Comparison of ENCODE assay signal across 18 cellular contexts in the genomic region with DNA sequence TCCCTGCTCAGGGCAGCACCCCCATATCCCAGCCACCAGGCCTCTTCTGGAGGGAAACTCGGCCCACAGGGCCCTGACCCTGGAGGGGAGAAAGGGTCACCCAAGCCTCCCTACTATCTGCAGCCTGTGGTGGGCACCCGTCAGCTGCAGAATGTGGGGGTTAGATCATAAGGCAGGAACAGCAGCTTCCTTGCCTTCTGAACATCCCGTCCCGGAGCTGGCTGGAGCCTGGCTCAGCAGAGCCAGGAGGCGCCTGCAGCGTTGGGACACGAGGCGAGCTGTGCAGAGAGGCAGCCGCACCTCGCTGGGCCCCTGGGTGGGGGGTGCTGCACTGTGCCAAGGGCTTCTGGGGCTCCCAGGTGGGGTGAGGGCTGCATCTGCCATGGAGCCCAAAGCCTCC.
DNase-seq lines count a peak whose midpoint lies in the region; ATAC-seq and TF ChIP-seq lines count a peak whose summit lies in the region.
"Had no signal": no experiment of that assay in that cellular context is flagged by ENCODE, and none has a peak within 500 bp of the region (broad histone marks: within the 10 kb centered on the region; RNA-seq: fewer than 3 reads in every experiment).

No MANE protein-coding gene starts in this region.

- 36 to 48% (median 39%) methylated on average over 10 of the region's 10 CpGs for WGBS in heart left ventricle, 4 donors
- 26 to 41% methylated on average over 2 to 8 of the region's 10 CpGs for whole genome bisulfite sequencing in testis, 2 donors
- WGBS in thyroid gland, 2 donors, result 33 to 43% methylated on average over 2 to 8 of the region's 10 CpGs

- intact Hi-C loops in heart left ventricle (cut with DNase I), result no loop called here
- intact Hi-C loops in testis (cut with DNase I; ENCODE audit: low total_unique reads), result no loop called here
- intact Hi-C loops in thyroid gland (cut with DNase I), result no loop called here

- DNase-seq in NCI-H1694 treated with DMSO at 0.1 percent for 48 hours (lab: John Stamatoyannopoulos, UW) (peak; percentile 43), NCI-H1694 (lab: John Stamatoyannopoulos, UW) (no peak), heart left ventricle (no peak), myocyte (ENCODE audit: low read depth) (peak; percentile 35), testis (peak; percentile 52), MG63 (no peak), thyroid gland (no peak)
- DNase-seq: 8988T, GDM1, KBM-7, NCI-H1105 treated with DMSO at 0.1 percent for 48 hours, NCI-H2029, NCI-H526, PC-9 had no signal

- H3K27me3 ChIP-seq in heart left ventricle (peaks cover 0 to 5% (median 0%) of the 10 kb centered on the region in 9 donors), testis (no peaks in the 10 kb centered on the region), MG63 (no peaks in the 10 kb centered on the region), thyroid gland (no peaks in the 10 kb centered on the region)

- H3K36me3 ChIP-seq in heart left ventricle (no peaks in the 10 kb centered on the region), testis (ENCODE audit: low read depth, missing control alignments) (no peaks in the 10 kb centered on the region), MG63 (no peaks in the 10 kb centered on the region), thyroid gland (no peaks in the 10 kb centered on the region)
- H3K36me3 ChIP-seq: HAP-1, SJSA1 had no signal

- TF ChIP-seq POLR2A in heart left ventricle (IDR thresholded peaks at IDR 0.05) (no peak), testis (IDR thresholded peaks at IDR 0.05) (no peak), thyroid gland (IDR thresholded peaks at IDR 0.05) (no peak)

- peak overlapping the region in 6 of 12 donors; percentile 14 to 80 (median 44) for H3K27ac ChIP-seq in heart left ventricle
- H3K27ac ChIP-seq in testis, result no peak overlapping the region
- no peak overlapping the region for H3K27ac ChIP-seq in thyroid gland
- H3K27ac ChIP-seq: PC-9, RWPE1, SJSA1 had no signal

- TF ChIP-seq CTCF in heart left ventricle (IDR thresholded peaks at IDR 0.05), result no peak
- no peak for TF ChIP-seq CTCF in testis (IDR thresholded peaks at IDR 0.05)
- TF ChIP-seq CTCF in thyroid gland (IDR thresholded peaks at IDR 0.05), result no peak

- ATAC-seq in heart left ventricle (peak in 3 of 4 donors; percentile 20 to 63 (median 21)), SK-N-SH treated with all-trans-retinoic acid at 6 μM for 48 hours (no peak)

- H3K4me1 ChIP-seq in heart left ventricle (peaks cover 0 to 29% (median 5%) of the 10 kb centered on the region in 12 donors), testis (peaks cover 11% of the 10 kb centered on the region), thyroid gland (no peaks in the 10 kb centered on the region)
- H3K4me1 ChIP-seq: HAP-1, SJSA1 had no signal

- H3K9me3 ChIP-seq in heart left ventricle (peaks cover 0 to 3% (median 0%) of the 10 kb centered on the region in 12 donors), testis (no peaks in the 10 kb centered on the region), MG63 (peaks cover 4% of the 10 kb centered on the region), thyroid gland (no peaks in the 10 kb centered on the region)
- H3K9me3 ChIP-seq: HAP-1 had no signal

- no peak overlapping the region for H3K4me3 ChIP-seq in heart left ventricle
- no peak overlapping the region for H3K4me3 ChIP-seq in testis
- no peak overlapping the region for H3K4me3 ChIP-seq in MG63
- H3K4me3 ChIP-seq in thyroid gland (replicated peaks in 1 of 3), result no peak overlapping the region
- H3K4me3 ChIP-seq: HAP-1, PC-9, SJSA1 had no signal

TF ChIP-seq in SK-N-SH treated with all-trans-retinoic acid at 6 μM for 48 hours, 23 proteins besides CTCF, POLR2A, EP300 and RAD21:
- TF ChIP-seq ZC3H10 (CRISPR knock-in tag; IDR thresholded peaks at IDR 0.05) (no peak), OSR1 (CRISPR knock-in tag; IDR thresholded peaks at IDR 0.05) (no peak), RARB (CRISPR knock-in tag; IDR thresholded peaks at IDR 0.05) (no peak), ZFP30 (CRISPR knock-in tag; IDR thresholded peaks at IDR 0.05) (no peak), PPARA (CRISPR knock-in tag; IDR thresholded peaks at IDR 0.05; ENCODE audit: borderline replicate concordance) (no peak), GLIS3 (CRISPR knock-in tag; IDR thresholded peaks at IDR 0.05) (no peak), ZNF8 (CRISPR knock-in tag; IDR thresholded peaks at IDR 0.05) (no peak), BACH2 (CRISPR knock-in tag; IDR thresholded peaks at IDR 0.05; ENCODE audit: borderline replicate concordance) (no peak), ZFP3 (CRISPR knock-in tag; IDR thresholded peaks at IDR 0.05) (no peak), ESRRG (CRISPR knock-in tag; IDR thresholded peaks at IDR 0.05) (no peak), ZNF565 (CRISPR knock-in tag; conservative IDR thresholded peaks at IDR 0.05; ENCODE audit: low read depth) (no peak), TCF4 (CRISPR knock-in tag; IDR thresholded peaks at IDR 0.05; ENCODE audit: borderline replicate concordance) (no peak), ISL1 (CRISPR knock-in tag; IDR thresholded peaks at IDR 0.05) (no peak), SNAI2 (CRISPR knock-in tag; IDR thresholded peaks at IDR 0.05) (no peak), ARNTL (CRISPR knock-in tag; IDR thresholded peaks at IDR 0.05; ENCODE audit: borderline replicate concordance, low read depth) (no peak), ZNF70 (CRISPR knock-in tag; IDR thresholded peaks at IDR 0.05) (no peak)
- TF ChIP-seq, protein P1, sequence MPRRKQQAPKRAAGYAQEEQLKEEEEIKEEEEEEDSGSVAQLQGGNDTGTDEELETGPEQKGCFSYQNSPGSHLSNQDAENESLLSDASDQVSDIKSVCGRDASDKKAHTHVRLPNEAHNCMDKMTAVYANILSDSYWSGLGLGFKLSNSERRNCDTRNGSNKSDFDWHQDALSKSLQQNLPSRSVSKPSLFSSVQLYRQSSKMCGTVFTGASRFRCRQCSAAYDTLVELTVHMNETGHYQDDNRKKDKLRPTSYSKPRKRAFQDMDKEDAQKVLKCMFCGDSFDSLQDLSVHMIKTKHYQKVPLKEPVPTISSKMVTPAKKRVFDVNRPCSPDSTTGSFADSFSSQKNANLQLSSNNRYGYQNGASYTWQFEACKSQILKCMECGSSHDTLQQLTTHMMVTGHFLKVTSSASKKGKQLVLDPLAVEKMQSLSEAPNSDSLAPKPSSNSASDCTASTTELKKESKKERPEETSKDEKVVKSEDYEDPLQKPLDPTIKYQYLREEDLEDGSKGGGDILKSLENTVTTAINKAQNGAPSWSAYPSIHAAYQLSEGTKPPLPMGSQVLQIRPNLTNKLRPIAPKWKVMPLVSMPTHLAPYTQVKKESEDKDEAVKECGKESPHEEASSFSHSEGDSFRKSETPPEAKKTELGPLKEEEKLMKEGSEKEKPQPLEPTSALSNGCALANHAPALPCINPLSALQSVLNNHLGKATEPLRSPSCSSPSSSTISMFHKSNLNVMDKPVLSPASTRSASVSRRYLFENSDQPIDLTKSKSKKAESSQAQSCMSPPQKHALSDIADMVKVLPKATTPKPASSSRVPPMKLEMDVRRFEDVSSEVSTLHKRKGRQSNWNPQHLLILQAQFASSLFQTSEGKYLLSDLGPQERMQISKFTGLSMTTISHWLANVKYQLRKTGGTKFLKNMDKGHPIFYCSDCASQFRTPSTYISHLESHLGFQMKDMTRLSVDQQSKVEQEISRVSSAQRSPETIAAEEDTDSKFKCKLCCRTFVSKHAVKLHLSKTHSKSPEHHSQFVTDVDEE (CRISPR knock-in tag; IDR thresholded peaks at IDR 0.05), result no peak
- TF ChIP-seq, protein P2, sequence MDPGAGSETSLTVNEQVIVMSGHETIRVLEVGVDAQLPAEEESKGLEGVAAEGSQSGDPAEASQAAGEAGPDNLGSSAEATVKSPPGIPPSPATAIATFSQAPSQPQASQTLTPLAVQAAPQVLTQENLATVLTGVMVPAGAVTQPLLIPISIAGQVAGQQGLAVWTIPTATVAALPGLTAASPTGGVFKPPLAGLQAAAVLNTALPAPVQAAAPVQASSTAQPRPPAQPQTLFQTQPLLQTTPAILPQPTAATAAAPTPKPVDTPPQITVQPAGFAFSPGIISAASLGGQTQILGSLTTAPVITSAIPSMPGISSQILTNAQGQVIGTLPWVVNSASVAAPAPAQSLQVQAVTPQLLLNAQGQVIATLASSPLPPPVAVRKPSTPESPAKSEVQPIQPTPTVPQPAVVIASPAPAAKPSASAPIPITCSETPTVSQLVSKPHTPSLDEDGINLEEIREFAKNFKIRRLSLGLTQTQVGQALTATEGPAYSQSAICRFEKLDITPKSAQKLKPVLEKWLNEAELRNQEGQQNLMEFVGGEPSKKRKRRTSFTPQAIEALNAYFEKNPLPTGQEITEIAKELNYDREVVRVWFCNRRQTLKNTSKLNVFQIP (CRISPR knock-in tag; IDR thresholded peaks at IDR 0.05; ENCODE audit: borderline replicate concordance, low read depth), result no peak
- TF ChIP-seq, protein P3, sequence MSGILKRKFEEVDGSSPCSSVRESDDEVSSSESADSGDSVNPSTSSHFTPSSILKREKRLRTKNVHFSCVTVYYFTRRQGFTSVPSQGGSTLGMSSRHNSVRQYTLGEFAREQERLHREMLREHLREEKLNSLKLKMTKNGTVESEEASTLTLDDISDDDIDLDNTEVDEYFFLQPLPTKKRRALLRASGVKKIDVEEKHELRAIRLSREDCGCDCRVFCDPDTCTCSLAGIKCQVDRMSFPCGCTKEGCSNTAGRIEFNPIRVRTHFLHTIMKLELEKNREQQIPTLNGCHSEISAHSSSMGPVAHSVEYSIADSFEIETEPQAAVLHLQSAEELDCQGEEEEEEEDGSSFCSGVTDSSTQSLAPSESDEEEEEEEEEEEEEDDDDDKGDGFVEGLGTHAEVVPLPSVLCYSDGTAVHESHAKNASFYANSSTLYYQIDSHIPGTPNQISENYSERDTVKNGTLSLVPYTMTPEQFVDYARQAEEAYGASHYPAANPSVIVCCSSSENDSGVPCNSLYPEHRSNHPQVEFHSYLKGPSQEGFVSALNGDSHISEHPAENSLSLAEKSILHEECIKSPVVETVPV (CRISPR knock-in tag; IDR thresholded peaks at IDR 0.05), result no peak

Comparison
In these comparisons a context has a peak if more than half of its experiments do, and no peak if none do; other contexts are left out.
1. DNase-seq: peak in NCI-H1694 treated with DMSO at 0.1 percent for 48 hours (single experiment), myocyte (single experiment) and testis (single experiment); none in NCI-H1694 (single experiment), heart left ventricle (0 of 5), MG63 (single experiment) and thyroid gland (0 of 2).